In genomic region chr10:91495402-91495801, GRCh38 we compare ENCODE assay signal across 27 cellular contexts.
"Had no signal": no experiment of that assay in that cellular context is flagged by ENCODE, and none has a peak within 500 bp of the region (broad histone marks: within the 10 kb centered on the region; RNA-seq: fewer than 3 reads in every experiment).

No MANE protein-coding gene starts in this region.

- H3K36me3 ChIP-seq: brain microvascular endothelial cell, vagina had no signal

- H3K4me3 Mint-ChIP-seq: activated B cell treated with CpG ODN at 0.5 μM for 24 hours; activated CD4-positive, alpha-beta T cell treated with anti-CD3 and anti-CD28 coated beads for 36 hours; activated naive CD4-positive, alpha-beta T cell treated with anti-CD3 and anti-CD28 coated beads for 36 hours; activated naive CD8-positive, alpha-beta T cell treated with anti-CD3 and anti-CD28 coated beads, Interleukin-2, amount 50 U/mL, for 24 hours; activated T-cell treated with anti-CD3 and anti-CD28 coated beads, Interleukin-2, amount 50 U/mL, for 72 hours; effector memory CD8-positive, alpha-beta T cell; naive thymus-derived CD4-positive, alpha-beta T cell; neural crest cell; T-helper 17 cell; type B pancreatic cell had no signal

- H3K27ac ChIP-seq: ascending aorta, brain microvascular endothelial cell, dorsolateral prefrontal cortex, lower lobe of right lung, thoracic aorta, vagina had no signal

- H3K4me1 ChIP-seq: ascending aorta, lower lobe of right lung, vagina had no signal

- H3K4me1 Mint-ChIP-seq: activated B cell treated with CpG ODN at 0.5 μM for 24 hours; activated CD4-positive, alpha-beta T cell treated with anti-CD3 and anti-CD28 coated beads for 36 hours; activated naive CD8-positive, alpha-beta T cell treated with anti-CD3 and anti-CD28 coated beads, Interleukin-2, amount 50 U/mL, for 24 hours; naive thymus-derived CD4-positive, alpha-beta T cell; neural crest cell; T-helper 17 cell had no signal

- H3K27me3 Mint-ChIP-seq: activated B cell treated with CpG ODN at 0.5 μM for 24 hours; activated CD4-positive, alpha-beta T cell treated with anti-CD3 and anti-CD28 coated beads for 36 hours; activated naive CD8-positive, alpha-beta T cell treated with anti-CD3 and anti-CD28 coated beads, Interleukin-2, amount 50 U/mL, for 24 hours; effector memory CD8-positive, alpha-beta T cell; naive thymus-derived CD4-positive, alpha-beta T cell; T-helper 17 cell; type B pancreatic cell had no signal

- FAIRE-seq: endothelial cell of umbilical vein had no signal

- H3K27me3 ChIP-seq: ascending aorta, brain microvascular endothelial cell, dorsolateral prefrontal cortex, vagina had no signal

- DNase-seq: activated B cell treated with CpG ODN at 0.5 μM for 24 hours; activated CD4-positive, alpha-beta T cell treated with anti-CD3 and anti-CD28 coated beads for 36 hours; activated CD4-positive, alpha-beta T cell treated with anti-CD3 and anti-CD28 coated beads, Interleukin-2, amount 50 U/mL, for 4 hours; activated effector memory CD4-positive, alpha-beta T cell treated with Interleukin-2 at 50 U/mL for 16 hours; activated naive CD4-positive, alpha-beta T cell treated with anti-CD3 and anti-CD28 coated beads for 36 hours; activated naive CD8-positive, alpha-beta T cell treated with anti-CD3 and anti-CD28 coated beads, Interleukin-2, amount 50 U/mL, for 24 hours; activated T-cell treated with anti-CD3 and anti-CD28 coated beads, Interleukin-2, amount 50 U/mL, for 72 hours; brain microvascular endothelial cell; central memory CD4-positive, alpha-beta T cell; dorsolateral prefrontal cortex; effector memory CD8-positive, alpha-beta T cell; foreskin melanocyte; kidney; lower lobe of right lung; naive thymus-derived CD4-positive, alpha-beta T cell; stimulated activated CD4-positive, alpha-beta T cell treated with anti-CD3 and anti-CD28 coated beads, Interleukin-2, amount 100 ng/mL, for 48 hours; stimulated activated CD8-positive, alpha-beta memory T cell treated with anti-CD3 and anti-CD28 coated beads, Interleukin-4, amount 100 ng/mL, for 48 hours; stimulated activated naive CD4-positive, alpha-beta T cell; T-helper 17 cell had no signal

- H3K4me3 ChIP-seq: ascending aorta, dorsolateral prefrontal cortex, lower lobe of right lung, thoracic aorta, vagina had no signal

- ATAC-seq: activated CD4-positive, alpha-beta T cell treated with anti-CD3 and anti-CD28 coated beads for 36 hours; activated naive CD8-positive, alpha-beta T cell treated with anti-CD3 and anti-CD28 coated beads, Interleukin-2, amount 50 U/mL, for 24 hours; activated T-cell treated with anti-CD3 and anti-CD28 coated beads, Interleukin-2, amount 50 U/mL, for 72 hours; effector memory CD8-positive, alpha-beta T cell; esophagus mucosa; lower lobe of right lung; naive thymus-derived CD4-positive, alpha-beta T cell; sciatic nerve; T-helper 17 cell had no signal

- H3K9me3 Mint-ChIP-seq: activated B cell treated with CpG ODN at 0.5 μM for 24 hours; activated naive CD4-positive, alpha-beta T cell treated with anti-CD3 and anti-CD28 coated beads for 36 hours; activated naive CD8-positive, alpha-beta T cell treated with anti-CD3 and anti-CD28 coated beads, Interleukin-2, amount 50 U/mL, for 24 hours; activated T-cell treated with anti-CD3 and anti-CD28 coated beads, Interleukin-2, amount 50 U/mL, for 72 hours; effector memory CD8-positive, alpha-beta T cell; naive thymus-derived CD4-positive, alpha-beta T cell; neural crest cell; type B pancreatic cell had no signal

- H3K27ac Mint-ChIP-seq: activated B cell treated with CpG ODN at 0.5 μM for 24 hours; activated CD4-positive, alpha-beta T cell treated with anti-CD3 and anti-CD28 coated beads for 36 hours; activated naive CD4-positive, alpha-beta T cell treated with anti-CD3 and anti-CD28 coated beads for 36 hours; activated naive CD8-positive, alpha-beta T cell treated with anti-CD3 and anti-CD28 coated beads, Interleukin-2, amount 50 U/mL, for 24 hours; activated T-cell treated with anti-CD3 and anti-CD28 coated beads, Interleukin-2, amount 50 U/mL, for 72 hours; effector memory CD8-positive, alpha-beta T cell; naive thymus-derived CD4-positive, alpha-beta T cell; T-helper 17 cell; type B pancreatic cell had no signal

- H3K9me3 ChIP-seq: ascending aorta, lower lobe of right lung, thoracic aorta, vagina had no signal
